ENCODE assay signal across 2 cellular contexts in genomic region chr6:39425346-39426056, GRCh38.
TF ChIP-seq lines count a peak whose summit lies in the region.

No MANE protein-coding gene starts in this region.

TF ChIP-seq in SK-N-SH, 30 proteins besides CTCF, POLR2A, EP300 and RAD21 (continued from another document):
- TF ChIP-seq REST (IDR thresholded peaks at IDR 0.05; ENCODE audit: low read depth, low read length) = no peak
- TF ChIP-seq, protein P1, sequence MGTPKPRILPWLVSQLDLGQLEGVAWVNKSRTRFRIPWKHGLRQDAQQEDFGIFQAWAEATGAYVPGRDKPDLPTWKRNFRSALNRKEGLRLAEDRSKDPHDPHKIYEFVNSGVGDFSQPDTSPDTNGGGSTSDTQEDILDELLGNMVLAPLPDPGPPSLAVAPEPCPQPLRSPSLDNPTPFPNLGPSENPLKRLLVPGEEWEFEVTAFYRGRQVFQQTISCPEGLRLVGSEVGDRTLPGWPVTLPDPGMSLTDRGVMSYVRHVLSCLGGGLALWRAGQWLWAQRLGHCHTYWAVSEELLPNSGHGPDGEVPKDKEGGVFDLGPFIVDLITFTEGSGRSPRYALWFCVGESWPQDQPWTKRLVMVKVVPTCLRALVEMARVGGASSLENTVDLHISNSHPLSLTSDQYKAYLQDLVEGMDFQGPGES (IDR thresholded peaks at IDR 0.05; ENCODE audit: low read depth, low read length) = no peak
- no peak for TF ChIP-seq JUND (IDR thresholded peaks at IDR 0.05)
- no peak for TF ChIP-seq FOSL2 (IDR thresholded peaks at IDR 0.05; ENCODE audit: borderline replicate concordance, low read depth)
- no peak for TF ChIP-seq GABPA (IDR thresholded peaks at IDR 0.05; ENCODE audit: low read depth)
- no peak for TF ChIP-seq RXRA (IDR thresholded peaks at IDR 0.05; ENCODE audit: borderline replicate concordance, low read depth)
- TF ChIP-seq TAF1 (IDR thresholded peaks at IDR 0.05; ENCODE audit: borderline replicate concordance, low read depth, low read length) = no peak
- no peak for TF ChIP-seq RFX5 (IDR thresholded peaks at IDR 0.05; ENCODE audit: low read length)
- TF ChIP-seq, protein P2, sequence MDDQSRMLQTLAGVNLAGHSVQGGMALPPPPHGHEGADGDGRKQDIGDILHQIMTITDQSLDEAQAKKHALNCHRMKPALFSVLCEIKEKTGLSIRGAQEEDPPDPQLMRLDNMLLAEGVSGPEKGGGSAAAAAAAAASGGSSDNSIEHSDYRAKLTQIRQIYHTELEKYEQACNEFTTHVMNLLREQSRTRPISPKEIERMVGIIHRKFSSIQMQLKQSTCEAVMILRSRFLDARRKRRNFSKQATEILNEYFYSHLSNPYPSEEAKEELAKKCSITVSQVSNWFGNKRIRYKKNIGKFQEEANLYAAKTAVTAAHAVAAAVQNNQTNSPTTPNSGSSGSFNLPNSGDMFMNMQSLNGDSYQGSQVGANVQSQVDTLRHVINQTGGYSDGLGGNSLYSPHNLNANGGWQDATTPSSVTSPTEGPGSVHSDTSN (IDR thresholded peaks at IDR 0.05) = no peak
- TF ChIP-seq ZBTB33 (IDR thresholded peaks at IDR 0.05; ENCODE audit: borderline replicate concordance, low read depth) = no peak
- no peak for TF ChIP-seq FOXJ3 (CRISPR knock-in tag; IDR thresholded peaks at IDR 0.05)
TF ChIP-seq in SK-N-SH: peak in this region for 0.

TF ChIP-seq in SK-N-SH treated with all-trans-retinoic acid at 6 μM for 48 hours, 23 proteins besides CTCF, POLR2A, EP300 and RAD21 (continued from another document):
- TF ChIP-seq, protein P3, sequence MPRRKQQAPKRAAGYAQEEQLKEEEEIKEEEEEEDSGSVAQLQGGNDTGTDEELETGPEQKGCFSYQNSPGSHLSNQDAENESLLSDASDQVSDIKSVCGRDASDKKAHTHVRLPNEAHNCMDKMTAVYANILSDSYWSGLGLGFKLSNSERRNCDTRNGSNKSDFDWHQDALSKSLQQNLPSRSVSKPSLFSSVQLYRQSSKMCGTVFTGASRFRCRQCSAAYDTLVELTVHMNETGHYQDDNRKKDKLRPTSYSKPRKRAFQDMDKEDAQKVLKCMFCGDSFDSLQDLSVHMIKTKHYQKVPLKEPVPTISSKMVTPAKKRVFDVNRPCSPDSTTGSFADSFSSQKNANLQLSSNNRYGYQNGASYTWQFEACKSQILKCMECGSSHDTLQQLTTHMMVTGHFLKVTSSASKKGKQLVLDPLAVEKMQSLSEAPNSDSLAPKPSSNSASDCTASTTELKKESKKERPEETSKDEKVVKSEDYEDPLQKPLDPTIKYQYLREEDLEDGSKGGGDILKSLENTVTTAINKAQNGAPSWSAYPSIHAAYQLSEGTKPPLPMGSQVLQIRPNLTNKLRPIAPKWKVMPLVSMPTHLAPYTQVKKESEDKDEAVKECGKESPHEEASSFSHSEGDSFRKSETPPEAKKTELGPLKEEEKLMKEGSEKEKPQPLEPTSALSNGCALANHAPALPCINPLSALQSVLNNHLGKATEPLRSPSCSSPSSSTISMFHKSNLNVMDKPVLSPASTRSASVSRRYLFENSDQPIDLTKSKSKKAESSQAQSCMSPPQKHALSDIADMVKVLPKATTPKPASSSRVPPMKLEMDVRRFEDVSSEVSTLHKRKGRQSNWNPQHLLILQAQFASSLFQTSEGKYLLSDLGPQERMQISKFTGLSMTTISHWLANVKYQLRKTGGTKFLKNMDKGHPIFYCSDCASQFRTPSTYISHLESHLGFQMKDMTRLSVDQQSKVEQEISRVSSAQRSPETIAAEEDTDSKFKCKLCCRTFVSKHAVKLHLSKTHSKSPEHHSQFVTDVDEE (CRISPR knock-in tag; IDR thresholded peaks at IDR 0.05) = no peak
- TF ChIP-seq, protein P4, sequence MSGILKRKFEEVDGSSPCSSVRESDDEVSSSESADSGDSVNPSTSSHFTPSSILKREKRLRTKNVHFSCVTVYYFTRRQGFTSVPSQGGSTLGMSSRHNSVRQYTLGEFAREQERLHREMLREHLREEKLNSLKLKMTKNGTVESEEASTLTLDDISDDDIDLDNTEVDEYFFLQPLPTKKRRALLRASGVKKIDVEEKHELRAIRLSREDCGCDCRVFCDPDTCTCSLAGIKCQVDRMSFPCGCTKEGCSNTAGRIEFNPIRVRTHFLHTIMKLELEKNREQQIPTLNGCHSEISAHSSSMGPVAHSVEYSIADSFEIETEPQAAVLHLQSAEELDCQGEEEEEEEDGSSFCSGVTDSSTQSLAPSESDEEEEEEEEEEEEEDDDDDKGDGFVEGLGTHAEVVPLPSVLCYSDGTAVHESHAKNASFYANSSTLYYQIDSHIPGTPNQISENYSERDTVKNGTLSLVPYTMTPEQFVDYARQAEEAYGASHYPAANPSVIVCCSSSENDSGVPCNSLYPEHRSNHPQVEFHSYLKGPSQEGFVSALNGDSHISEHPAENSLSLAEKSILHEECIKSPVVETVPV (CRISPR knock-in tag; IDR thresholded peaks at IDR 0.05) = no peak
- no peak for TF ChIP-seq ZNF8 (CRISPR knock-in tag; IDR thresholded peaks at IDR 0.05)
- TF ChIP-seq PATZ1 (CRISPR knock-in tag; IDR thresholded peaks at IDR 0.05; ENCODE audit: borderline replicate concordance) = no peak
- TF ChIP-seq TCF4 (CRISPR knock-in tag; IDR thresholded peaks at IDR 0.05; ENCODE audit: borderline replicate concordance) = no peak
- TF ChIP-seq ESRRG (CRISPR knock-in tag; IDR thresholded peaks at IDR 0.05) = no peak
TF ChIP-seq in SK-N-SH treated with all-trans-retinoic acid at 6 μM for 48 hours: peak in this region for 0.
